ENCODE assay signal across 20 cellular contexts in the genomic region with DNA sequence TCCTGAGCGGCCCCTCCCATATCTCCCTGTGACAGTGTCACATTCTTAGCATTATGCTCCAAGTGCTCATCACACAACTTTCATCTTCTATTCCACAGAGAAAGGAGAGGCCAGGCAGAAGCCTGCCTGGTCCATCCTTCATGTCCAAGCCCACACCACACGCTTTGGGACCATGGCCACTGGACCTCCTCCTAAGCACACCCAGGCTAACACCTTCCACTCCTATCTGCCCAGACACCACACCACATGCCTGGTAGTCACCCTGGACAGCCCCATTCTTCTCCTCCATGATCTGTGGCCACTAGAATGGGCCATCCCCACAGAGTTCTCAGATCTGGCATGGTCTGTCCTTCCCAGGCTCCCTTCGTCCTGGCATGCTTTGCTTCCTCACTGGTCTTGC. TPM values are rescaled to one million over a fixed set of nuclear protein-coding genes. Genes with fewer than 3 reads are reported as not detected.
DNase-seq lines count a peak whose midpoint lies in the region; ATAC-seq and TF ChIP-seq lines count a peak whose summit lies in the region.
"Had no signal": no experiment of that assay in that cellular context is flagged by ENCODE, and none has a peak within 500 bp of the region (broad histone marks: within the 10 kb centered on the region; RNA-seq: fewer than 3 reads in every experiment).

No MANE protein-coding gene starts in this region.

- CTCF ChIA-PET in activated CD8-positive, alpha-beta T cell treated with anti-CD3 and anti-CD28 coated beads for 36 hours (lab: Charles Lee): no interaction called here

- TF ChIP-seq CTCF in activated CD8-positive, alpha-beta T cell treated with anti-CD3 and anti-CD28 coated beads for 36 hours (IDR thresholded peaks at IDR 0.05): no peak
- no peak for TF ChIP-seq CTCF in endothelial cell (IDR thresholded peaks at IDR 0.05; ENCODE audit: unreplicated experiment)
- no peak for TF ChIP-seq CTCF in dorsolateral prefrontal cortex (IDR thresholded peaks at IDR 0.05 in 54 of 56, conservative IDR thresholded peaks at IDR 0.05 in 2 of 56; ENCODE audit: low read depth in 1 of 56, partially characterized antibody in 56 of 56)

- intact Hi-C loops in activated CD8-positive, alpha-beta T cell treated with anti-CD3 and anti-CD28 coated beads for 36 hours (cut with micrococcal nuclease): no loop called here
- intact Hi-C loops in dorsolateral prefrontal cortex (cut with DNase I): no loop called here

- no peak overlapping the region for H3K27ac ChIP-seq in dorsolateral prefrontal cortex

- no peak overlapping the region for H3K4me3 ChIP-seq in dorsolateral prefrontal cortex
- H3K4me3 ChIP-seq: GM23338 had no signal

- H3K27ac Mint-ChIP-seq in activated T-cell treated with anti-CD3 and anti-CD28 coated beads, Interleukin-2, amount 50 U/mL, for 72 hours: peak overlapping the region; percentile 24
- H3K27ac Mint-ChIP-seq in activated T-cell treated with anti-CD3 and anti-CD28 coated beads, Interleukin-2, amount 50 U/mL, for 24 hours: no peak overlapping the region
- H3K27ac Mint-ChIP-seq in activated CD8-positive, alpha-beta T cell treated with anti-CD3 and anti-CD28 coated beads for 36 hours: peak overlapping the region; percentile 5
- no peak overlapping the region for H3K27ac Mint-ChIP-seq in endothelial cell (ENCODE audit: unreplicated experiment)
- H3K27ac Mint-ChIP-seq in stimulated activated effector memory CD8-positive, alpha-beta T cell treated with anti-CD3 and anti-CD28 coated beads, Interleukin-12 subunit alpha, Interleukin-12 subunit beta, amount 100 ng/mL, for 72 hours: peak overlapping the region; percentile 88
- H3K27ac Mint-ChIP-seq: CD8-positive, alpha-beta T cell; GM23338 had no signal

- no peak for ATAC-seq in activated T-cell treated with anti-CD3 and anti-CD28 coated beads, Interleukin-2, amount 50 U/mL, for 72 hours (replicated peaks in 1 of 2)
- ATAC-seq in activated CD8-positive, alpha-beta T cell treated with anti-CD3 and anti-CD28 coated beads for 36 hours: no peak
- ATAC-seq in stimulated activated effector memory CD8-positive, alpha-beta T cell treated with anti-CD3 and anti-CD28 coated beads, Interleukin-12 subunit alpha, Interleukin-12 subunit beta, amount 100 ng/mL, for 72 hours: no peak
- ATAC-seq: CD8-positive, alpha-beta T cell; GM23338 had no signal

- H3K4me1 Mint-ChIP-seq in activated T-cell treated with anti-CD3 and anti-CD28 coated beads, Interleukin-2, amount 50 U/mL, for 72 hours (ENCODE audit: low read depth): no peaks in the 10 kb centered on the region
- no peaks in the 10 kb centered on the region for H3K4me1 Mint-ChIP-seq in activated T-cell treated with anti-CD3 and anti-CD28 coated beads, Interleukin-2, amount 50 U/mL, for 24 hours (ENCODE audit: low read depth)
- no peaks in the 10 kb centered on the region for H3K4me1 Mint-ChIP-seq in activated CD8-positive, alpha-beta T cell treated with anti-CD3 and anti-CD28 coated beads for 36 hours (ENCODE audit: low read depth)
- no peaks in the 10 kb centered on the region for H3K4me1 Mint-ChIP-seq in endothelial cell (ENCODE audit: unreplicated experiment)
- no peaks in the 10 kb centered on the region for H3K4me1 Mint-ChIP-seq in stimulated activated effector memory CD8-positive, alpha-beta T cell treated with anti-CD3 and anti-CD28 coated beads, Interleukin-12 subunit alpha, Interleukin-12 subunit beta, amount 100 ng/mL, for 72 hours
- H3K4me1 Mint-ChIP-seq: GM23338 had no signal

- H3K27me3 Mint-ChIP-seq in activated T-cell treated with anti-CD3 and anti-CD28 coated beads, Interleukin-2, amount 50 U/mL, for 72 hours (ENCODE audit: low read depth): no peaks in the 10 kb centered on the region
- H3K27me3 Mint-ChIP-seq in activated T-cell treated with anti-CD3 and anti-CD28 coated beads, Interleukin-2, amount 50 U/mL, for 24 hours: no peaks in the 10 kb centered on the region
- no peaks in the 10 kb centered on the region for H3K27me3 Mint-ChIP-seq in activated CD8-positive, alpha-beta T cell treated with anti-CD3 and anti-CD28 coated beads for 36 hours
- H3K27me3 Mint-ChIP-seq in endothelial cell (ENCODE audit: unreplicated experiment): no peaks in the 10 kb centered on the region

- no peak overlapping the region for H3K4me3 Mint-ChIP-seq in activated T-cell treated with anti-CD3 and anti-CD28 coated beads, Interleukin-2, amount 50 U/mL, for 72 hours
- H3K4me3 Mint-ChIP-seq in activated T-cell treated with anti-CD3 and anti-CD28 coated beads, Interleukin-2, amount 50 U/mL, for 24 hours: no peak overlapping the region
- no peak overlapping the region for H3K4me3 Mint-ChIP-seq in activated CD8-positive, alpha-beta T cell treated with anti-CD3 and anti-CD28 coated beads for 36 hours
- peak overlapping the region; percentile 10 for H3K4me3 Mint-ChIP-seq in endothelial cell (ENCODE audit: unreplicated experiment)
- no peak overlapping the region for H3K4me3 Mint-ChIP-seq in stimulated activated effector memory CD8-positive, alpha-beta T cell treated with anti-CD3 and anti-CD28 coated beads, Interleukin-12 subunit alpha, Interleukin-12 subunit beta, amount 100 ng/mL, for 72 hours
- H3K4me3 Mint-ChIP-seq: CD8-positive, alpha-beta T cell; GM23338 had no signal

- no peak for DNase-seq in activated T-cell treated with anti-CD3 and anti-CD28 coated beads, Interleukin-2, amount 50 U/mL, for 72 hours
- no peak for DNase-seq in activated T-cell treated with anti-CD3 and anti-CD28 coated beads, Interleukin-2, amount 50 U/mL, for 24 hours
- no peak for DNase-seq in activated CD8-positive, alpha-beta T cell treated with anti-CD3 and anti-CD28 coated beads for 36 hours
- no peak for DNase-seq in endothelial cell (ENCODE audit: low spot score)
- no peak for DNase-seq in stimulated activated effector memory CD8-positive, alpha-beta T cell treated with anti-CD3 and anti-CD28 coated beads, Interleukin-12 subunit alpha, Interleukin-12 subunit beta, amount 100 ng/mL, for 72 hours (ENCODE audit: low spot score in 2 of 2)
- DNase-seq in NCI-H2196 treated with DMSO at 0.1 percent for 48 hours (lab: John Stamatoyannopoulos, UW; ENCODE audit: unreplicated experiment): no peak
- no peak for DNase-seq in cerebellar cortex (ENCODE audit: low spot score)
- DNase-seq in dorsolateral prefrontal cortex: no peak
- DNase-seq: BE2C; CD8-positive, alpha-beta T cell; DMS79 treated with DMSO at 0.1 percent for 48 hours; HCEC 1CT; KG1; NCI-H187; NCI-H2107; NCI-H2227 treated with DMSO at 0.1 percent for 48 hours; NCI-H510A treated with DMSO at 0.1 percent for 48 hours; NCI-H774; Right ventricle myocardium superior had no signal

- no peaks in the 10 kb centered on the region for H3K9me3 Mint-ChIP-seq in activated T-cell treated with anti-CD3 and anti-CD28 coated beads, Interleukin-2, amount 50 U/mL, for 72 hours
- H3K9me3 Mint-ChIP-seq in activated T-cell treated with anti-CD3 and anti-CD28 coated beads, Interleukin-2, amount 50 U/mL, for 24 hours: no peaks in the 10 kb centered on the region
- no peaks in the 10 kb centered on the region for H3K9me3 Mint-ChIP-seq in activated CD8-positive, alpha-beta T cell treated with anti-CD3 and anti-CD28 coated beads for 36 hours
- no peaks in the 10 kb centered on the region for H3K9me3 Mint-ChIP-seq in endothelial cell (ENCODE audit: unreplicated experiment)
- H3K9me3 Mint-ChIP-seq in stimulated activated effector memory CD8-positive, alpha-beta T cell treated with anti-CD3 and anti-CD28 coated beads, Interleukin-12 subunit alpha, Interleukin-12 subunit beta, amount 100 ng/mL, for 72 hours: no peaks in the 10 kb centered on the region
- H3K9me3 Mint-ChIP-seq: CD8-positive, alpha-beta T cell; GM23338 had no signal

- H3K36me3 Mint-ChIP-seq in activated T-cell treated with anti-CD3 and anti-CD28 coated beads, Interleukin-2, amount 50 U/mL, for 72 hours (ENCODE audit: insufficient read depth in 2 of 2): peaks cover 0 to 14% of the 10 kb centered on the region in 2 donors
- peaks cover 89% of the 10 kb centered on the region for H3K36me3 Mint-ChIP-seq in activated T-cell treated with anti-CD3 and anti-CD28 coated beads, Interleukin-2, amount 50 U/mL, for 24 hours (ENCODE audit: low read depth)
- peaks cover 34% of the 10 kb centered on the region for H3K36me3 Mint-ChIP-seq in activated CD8-positive, alpha-beta T cell treated with anti-CD3 and anti-CD28 coated beads for 36 hours (ENCODE audit: low read depth)
- H3K36me3 Mint-ChIP-seq in endothelial cell (ENCODE audit: low read depth, unreplicated experiment): peaks cover 30% of the 10 kb centered on the region
- H3K36me3 Mint-ChIP-seq in stimulated activated effector memory CD8-positive, alpha-beta T cell treated with anti-CD3 and anti-CD28 coated beads, Interleukin-12 subunit alpha, Interleukin-12 subunit beta, amount 100 ng/mL, for 72 hours: peaks cover 97% of the 10 kb centered on the region

- no peaks in the 10 kb centered on the region for H3K27me3 ChIP-seq in dorsolateral prefrontal cortex
- H3K27me3 ChIP-seq: BE2C had no signal

- POLR2A ChIA-PET in activated CD8-positive, alpha-beta T cell treated with anti-CD3 and anti-CD28 coated beads for 36 hours (lab: Charles Lee): no interaction called here

RNA-seq across cellular contexts. Expression of gene HIRA, which starts 55.3 kb away (rescaled TPM):
- total RNA-seq in activated T-cell treated with anti-CD3 and anti-CD28 coated beads, Interleukin-2, amount 50 U/mL, for 72 hours: 10 to 100 TPM; 30.7 to 36.6 TPM
- total RNA-seq in activated CD8-positive, alpha-beta T cell treated with anti-CD3 and anti-CD28 coated beads for 36 hours: 10 to 100 TPM; 29.7 to 30.5 TPM
- total RNA-seq in endothelial cell (ENCODE audit: unreplicated experiment): 36.0 TPM
- 10 to 100 TPM; 19.7 to 44.3 (median 31.0) TPM for total RNA-seq in dorsolateral prefrontal cortex

RNA-seq across cellular contexts. Expression of gene MRPL40, which starts 56.1 kb away (rescaled TPM):
- 10 to 100 TPM; 27.1 to 27.2 TPM for total RNA-seq in activated T-cell treated with anti-CD3 and anti-CD28 coated beads, Interleukin-2, amount 50 U/mL, for 72 hours
- total RNA-seq in activated CD8-positive, alpha-beta T cell treated with anti-CD3 and anti-CD28 coated beads for 36 hours: 10 to 100 TPM; 39.8 to 40.9 TPM
- total RNA-seq in endothelial cell (ENCODE audit: unreplicated experiment) (19.9 TPM), dorsolateral prefrontal cortex (10 to 100 TPM; 13.6 to 32.2 (median 22.6) TPM)

Comparison
In these comparisons a context has a peak if more than half of its experiments do, and no peak if none do; other contexts are left out.
1. H3K27ac Mint-ChIP-seq: peak in activated T-cell treated with anti-CD3 and anti-CD28 coated beads, Interleukin-2, amount 50 U/mL, for 72 hours (single experiment), activated CD8-positive, alpha-beta T cell treated with anti-CD3 and anti-CD28 coated beads for 36 hours (single experiment) and stimulated activated effector memory CD8-positive, alpha-beta T cell treated with anti-CD3 and anti-CD28 coated beads, Interleukin-12 subunit alpha, Interleukin-12 subunit beta, amount 100 ng/mL, for 72 hours (single experiment); none in activated T-cell treated with anti-CD3 and anti-CD28 coated beads, Interleukin-2, amount 50 U/mL, for 24 hours (single experiment) and endothelial cell (single experiment).